12 cellular contexts compared by ENCODE assay signal in genomic region chr2:219851801-219852481, GRCh38.
A peak's percentile ranks its signal among the peaks of the same experiment; 100 is the strongest.
DNase-seq lines count a peak whose midpoint lies in the region; ATAC-seq, FAIRE-seq and TF ChIP-seq lines count a peak whose summit lies in the region.
"Had no signal": no experiment of that assay in that cellular context is flagged by ENCODE, and none has a peak within 500 bp of the region (broad histone marks: within the 10 kb centered on the region; RNA-seq: fewer than 3 reads in every experiment).

No MANE protein-coding gene starts in this region.

- H3K27ac Mint-ChIP-seq in activated T-cell treated with anti-CD3 and anti-CD28 coated beads, Interleukin-2, amount 50 U/mL, for 72 hours: no peak overlapping the region
- H3K27ac Mint-ChIP-seq: IgD-negative memory B cell had no signal

- DNase-seq in Right ventricle myocardium inferior (ENCODE audit: missing footprints) (no peak), cardiac septum (ENCODE audit: low spot score) (no peak), bronchial epithelial cell (ENCODE audit: low read depth) (peak; percentile 35), NCI-H128 (lab: John Stamatoyannopoulos, UW; ENCODE audit: unreplicated experiment) (no peak), GM19238 (ENCODE audit: insufficient read length, low spot score) (no peak)
- DNase-seq in activated T-cell treated with anti-CD3 and anti-CD28 coated beads, Interleukin-2, amount 50 U/mL, for 72 hours: no peak
- DNase-seq: cortex of kidney, NCI-H524 treated with DMSO at 0.1 percent for 48 hours, T-helper 9 cell had no signal

- H3K27me3 Mint-ChIP-seq in activated T-cell treated with anti-CD3 and anti-CD28 coated beads, Interleukin-2, amount 50 U/mL, for 72 hours (ENCODE audit: low read depth): peaks cover 31% of the 10 kb centered on the region

- peaks cover 0 to 4% of the 10 kb centered on the region in 2 donors for H3K9me3 Mint-ChIP-seq in activated T-cell treated with anti-CD3 and anti-CD28 coated beads, Interleukin-2, amount 50 U/mL, for 72 hours

- H3K9me3 ChIP-seq in muscle layer of duodenum (ENCODE audit: control insufficient read depth in 1 of 2, low read length in 2 of 2): no peaks in the 10 kb centered on the region

- H3K36me3 Mint-ChIP-seq in activated T-cell treated with anti-CD3 and anti-CD28 coated beads, Interleukin-2, amount 50 U/mL, for 72 hours (ENCODE audit: insufficient read depth in 2 of 2): no peaks in the 10 kb centered on the region
- H3K36me3 Mint-ChIP-seq: IgD-negative memory B cell had no signal

- no peak overlapping the region for H3K27ac ChIP-seq in muscle layer of duodenum (ENCODE audit: low read length)

- ATAC-seq in Right ventricle myocardium inferior (peak; percentile 30), HG03457 (IDR thresholded peaks at IDR 0.05; ENCODE audit: unreplicated experiment) (no peak)
- ATAC-seq in activated T-cell treated with anti-CD3 and anti-CD28 coated beads, Interleukin-2, amount 50 U/mL, for 72 hours (replicated peaks in 1 of 2): no peak

- TF ChIP-seq CTCF in bronchial epithelial cell (IDR thresholded peaks at IDR 0.05; ENCODE audit: insufficient read depth, low read length, severe bottlenecking): no peak

- no peak for FAIRE-seq in bronchial epithelial cell (lab: Jason Lieb, UNC)

- H3K27me3 ChIP-seq in bronchial epithelial cell (ENCODE audit: control insufficient read depth, insufficient read depth, low read length): no peaks in the 10 kb centered on the region
- no peaks in the 10 kb centered on the region for H3K27me3 ChIP-seq in muscle layer of duodenum (ENCODE audit: low read depth, low read length)

- intact Hi-C loops in Right ventricle myocardium inferior (cut with DNase I): no loop called here
- intact Hi-C loops in cardiac septum (cut with DNase I): no loop called here

- H3K4me3 Mint-ChIP-seq in activated T-cell treated with anti-CD3 and anti-CD28 coated beads, Interleukin-2, amount 50 U/mL, for 72 hours: no peak overlapping the region

- H3K4me1 ChIP-seq in muscle layer of duodenum (ENCODE audit: control insufficient read depth in 1 of 2, insufficient read depth in 2 of 2, low read length in 2 of 2): no peaks in the 10 kb centered on the region

- no peaks in the 10 kb centered on the region for H3K4me1 Mint-ChIP-seq in activated T-cell treated with anti-CD3 and anti-CD28 coated beads, Interleukin-2, amount 50 U/mL, for 72 hours (ENCODE audit: low read depth)
- H3K4me1 Mint-ChIP-seq: IgD-negative memory B cell had no signal

- no peak overlapping the region for H3K4me3 ChIP-seq in bronchial epithelial cell (ENCODE audit: low read depth, low read length)
- H3K4me3 ChIP-seq in muscle layer of duodenum (ENCODE audit: low read depth in 1 of 2, low read length in 2 of 2): peak overlapping the region; percentile 51 to 56

- H3K36me3 ChIP-seq in bronchial epithelial cell (ENCODE audit: control insufficient read depth, insufficient read depth, low read length): no peaks in the 10 kb centered on the region
- no peaks in the 10 kb centered on the region for H3K36me3 ChIP-seq in muscle layer of duodenum (ENCODE audit: control insufficient read depth in 1 of 2, insufficient read depth in 2 of 2, low read length in 2 of 2)
